9 cellular contexts compared by ENCODE assay signal in the genomic region with DNA sequence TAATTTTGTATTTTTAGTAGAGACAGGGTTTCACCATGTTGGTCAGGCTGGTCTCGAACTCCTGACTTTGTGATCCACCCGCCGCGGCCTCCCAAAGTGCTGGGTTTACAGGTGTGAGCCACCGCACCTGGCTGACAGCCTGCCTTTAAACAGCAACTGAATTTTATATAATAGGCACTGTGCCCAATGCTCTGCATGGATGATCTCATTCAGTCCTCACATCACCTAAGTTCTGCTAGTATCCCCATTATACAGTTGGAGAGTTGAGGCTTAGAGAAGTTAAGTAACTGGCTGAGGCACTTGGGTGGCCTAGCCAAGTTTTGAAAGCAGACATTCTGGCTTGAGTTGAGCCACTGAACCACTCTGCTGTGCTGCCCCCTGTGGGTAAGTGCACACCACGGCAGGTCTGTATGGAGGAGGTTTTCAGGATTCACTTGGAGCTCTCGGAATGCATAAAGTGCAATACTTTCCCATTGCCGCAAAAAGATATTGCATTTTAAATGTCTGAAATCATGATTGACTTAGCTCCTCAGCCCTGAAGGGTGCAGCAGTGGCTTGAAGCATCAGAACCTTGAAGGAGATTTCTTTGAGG.
DNase-seq lines count a peak whose midpoint lies in the region; ATAC-seq and TF ChIP-seq lines count a peak whose summit lies in the region.
"Had no signal": no experiment of that assay in that cellular context is flagged by ENCODE, and none has a peak within 500 bp of the region (broad histone marks: within the 10 kb centered on the region; RNA-seq: fewer than 3 reads in every experiment).

No MANE protein-coding gene starts in this region.

- BruUV-seq in OCI-LY7 (replicated peaks; lab: Mats Ljungman, UMichigan) = no TSS peak

- no peaks in the 10 kb centered on the region for H3K36me3 ChIP-seq in cardiac muscle cell
- no peaks in the 10 kb centered on the region for H3K36me3 ChIP-seq in OCI-LY7 (ENCODE audit: insufficient read depth, low read length)
- no peaks in the 10 kb centered on the region for H3K36me3 ChIP-seq in upper lobe of left lung

- POLR2A ChIA-PET in OCI-LY7 (lab: Charles Lee) = no interaction called here

- H3K4me3 ChIP-seq in cardiac muscle cell (no peak overlapping the region), OCI-LY7 (ENCODE audit: low read depth, low read length, poor library complexity, severe bottlenecking) (no peak overlapping the region), fibroblast of mammary gland (ENCODE audit: control insufficient read depth, low read depth, low read length) (no peak overlapping the region), upper lobe of left lung (no peak overlapping the region)

- DNase-seq in cardiac muscle cell (ENCODE audit: low read depth in 1 of 2, low spot score in 1 of 2) (peak; percentile 58 to 78), left cardiac atrium (no peak), OCI-LY7 (ENCODE audit: low spot score) (no peak), fibroblast of mammary gland (ENCODE audit: low read depth) (peak; percentile 72), upper lobe of left lung (peak; percentile 6 to 27), cerebellum (ENCODE audit: low spot score) (no peak)
- DNase-seq in activated T-cell treated with anti-CD3 and anti-CD28 coated beads, Interleukin-2, amount 50 U/mL, for 48 hours = no peak
- no peak for DNase-seq in stimulated activated CD4-positive, alpha-beta T cell treated with anti-CD3 and anti-CD28 coated beads, Interleukin-4, amount 100 ng/mL, for 24 hours
- DNase-seq: activated naive CD8-positive, alpha-beta T cell treated with anti-CD3 and anti-CD28 coated beads, Interleukin-2, amount 10 ng/mL, durations not matched to agents 7 days and 5 days had no signal

- peak; percentile 63 for TF ChIP-seq CTCF in cardiac muscle cell (IDR thresholded peaks at IDR 0.05; ENCODE audit: low read depth, low read length)
- peak; percentile 56 for TF ChIP-seq CTCF in OCI-LY7 (conservative IDR thresholded peaks at IDR 0.05; ENCODE audit: low read length)
- peak; percentile 67 for TF ChIP-seq CTCF in fibroblast of mammary gland (conservative IDR thresholded peaks at IDR 0.05; ENCODE audit: control insufficient read depth, insufficient read depth, low read depth, low read length)
- TF ChIP-seq CTCF in upper lobe of left lung (IDR thresholded peaks at IDR 0.05) = peak in 4 of 6 experiments; percentile 27 to 58 (median 34)

- H3K4me1 ChIP-seq in cardiac muscle cell (ENCODE audit: low read depth) (no peaks in the 10 kb centered on the region), OCI-LY7 (ENCODE audit: insufficient read depth, low read length, poor library complexity, severe bottlenecking) (no peaks in the 10 kb centered on the region), upper lobe of left lung (no peaks in the 10 kb centered on the region)

- no peak overlapping the region for H3K27ac ChIP-seq in cardiac muscle cell
- no peak overlapping the region for H3K27ac ChIP-seq in OCI-LY7 (ENCODE audit: low read depth, low read length, poor library complexity, severe bottlenecking)
- H3K27ac ChIP-seq in upper lobe of left lung = no peak overlapping the region

- no peak overlapping the region for H3K4me2 ChIP-seq in OCI-LY7 (ENCODE audit: low read length)

- no peaks in the 10 kb centered on the region for H3K27me3 ChIP-seq in cardiac muscle cell
- no peaks in the 10 kb centered on the region for H3K27me3 ChIP-seq in upper lobe of left lung

- no peak overlapping the region for H2AFZ ChIP-seq in OCI-LY7 (ENCODE audit: low read length)

- no peak for TF ChIP-seq EP300 in upper lobe of left lung (IDR thresholded peaks at IDR 0.05)

- H3K9me2 ChIP-seq in OCI-LY7 (ENCODE audit: insufficient read depth, low read length) = no peaks in the 10 kb centered on the region

- CTCF ChIA-PET in OCI-LY7 (lab: Charles Lee; ENCODE audit: unreplicated experiment) = no interaction called here

- no peaks in the 10 kb centered on the region for H3K79me2 ChIP-seq in OCI-LY7 (ENCODE audit: insufficient read depth, low read depth, low read length)

- 91 to 96% methylated on average over 6 to 8 of the region's 8 CpGs for WGBS in upper lobe of left lung, 2 donors

- H4K20me1 ChIP-seq in OCI-LY7 (ENCODE audit: insufficient read depth, low read length) = no peaks in the 10 kb centered on the region

- intact Hi-C loops in left cardiac atrium (cut with DNase I) = no loop called here
- intact Hi-C loops in OCI-LY7 (cut with micrococcal nuclease; ENCODE audit: unreplicated experiment) = no loop called here

- TF ChIP-seq POLR2A in upper lobe of left lung (IDR thresholded peaks at IDR 0.05) = no peak

- ATAC-seq in left cardiac atrium (no peak), upper lobe of left lung (ENCODE audit: low FRiP score in 2 of 2) (no peak)

- H3K9me3 ChIP-seq in cardiac muscle cell (ENCODE audit: low read depth) (peaks cover 2% of the 10 kb centered on the region), OCI-LY7 (ENCODE audit: low read length) (no peaks in the 10 kb centered on the region), upper lobe of left lung (no peaks in the 10 kb centered on the region)

Comparison
In these comparisons a context has a peak if more than half of its experiments do, and no peak if none do; other contexts are left out.
1. DNase-seq: peak in cardiac muscle cell (2 of 2), fibroblast of mammary gland (single experiment) and upper lobe of left lung (2 of 2); none in left cardiac atrium (single experiment), OCI-LY7 (single experiment), cerebellum (single experiment), activated T-cell treated with anti-CD3 and anti-CD28 coated beads, Interleukin-2, amount 50 U/mL, for 48 hours (0 of 2) and stimulated activated CD4-positive, alpha-beta T cell treated with anti-CD3 and anti-CD28 coated beads, Interleukin-4, amount 100 ng/mL, for 24 hours (single experiment).
2. Peak in every context shown above with its lines, with median percentiles within 50 percentile points of each other: CTCF ChIP-seq.